In the genomic region with DNA sequence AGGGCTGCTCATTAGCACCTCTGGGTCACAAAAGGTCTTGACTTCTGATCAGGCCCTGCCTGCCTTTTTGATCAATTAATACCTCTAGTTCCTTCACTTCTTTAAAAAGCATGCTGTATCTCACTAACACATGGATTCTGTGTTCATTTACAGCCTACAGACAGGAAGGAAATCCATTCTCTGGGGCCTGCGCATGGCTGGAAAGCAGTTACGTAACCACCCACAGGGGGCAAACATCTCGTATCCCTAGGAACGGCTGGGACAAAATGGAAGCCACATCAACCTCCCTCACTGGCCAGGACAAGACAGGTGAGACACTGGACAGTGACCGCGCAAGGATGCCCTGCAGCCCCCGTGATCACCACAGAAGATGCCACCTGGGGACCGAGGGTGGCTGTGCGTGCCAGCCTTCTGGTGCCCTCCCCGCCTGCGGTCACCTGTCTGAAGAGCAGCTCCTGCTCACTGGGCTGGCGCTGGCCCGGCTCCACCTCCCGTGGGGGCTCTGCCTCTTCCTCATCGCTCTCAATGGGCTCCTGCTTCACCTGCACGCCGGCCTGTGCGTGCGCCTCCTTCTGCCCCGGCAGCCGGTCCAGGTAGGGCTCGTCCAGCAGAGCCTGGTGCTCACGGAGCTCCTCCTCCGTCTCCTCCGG, we compare ENCODE assay signal across 15 cellular contexts.
DNase-seq lines count a peak whose midpoint lies in the region; ATAC-seq and TF ChIP-seq lines count a peak whose summit lies in the region.
"Had no signal": no experiment of that assay in that cellular context is flagged by ENCODE, and none has a peak within 500 bp of the region (broad histone marks: within the 10 kb centered on the region; RNA-seq: fewer than 3 reads in every experiment).

No MANE protein-coding gene starts in this region.

- intact Hi-C loops in ovary (cut with DNase I) = no loop called here

- no peak for TF ChIP-seq CTCF in endothelial cell (IDR thresholded peaks at IDR 0.05; ENCODE audit: unreplicated experiment)
- no peak for TF ChIP-seq CTCF in ovary (IDR thresholded peaks at IDR 0.05)

- H3K4me3 Mint-ChIP-seq in endothelial cell (ENCODE audit: unreplicated experiment) = no peak overlapping the region
- no peak overlapping the region for H3K4me3 Mint-ChIP-seq in stimulated activated naive CD8-positive, alpha-beta T cell treated with anti-CD3 and anti-CD28 coated beads, Interleukin-15, amount 100 ng/mL, for 72 hours
- H3K4me3 Mint-ChIP-seq: activated naive CD8-positive, alpha-beta T cell treated with anti-CD3 and anti-CD28 coated beads, Interleukin-2, amount 10 ng/mL, durations not matched to agents 7 days and 5 days had no signal

- WGBS in ovary, 3 donors = 90 to 94% (median 93%) methylated on average over 25 of the region's 25 CpGs

- H3K36me3 ChIP-seq in ovary = no peaks in the 10 kb centered on the region
- H3K36me3 ChIP-seq: pancreas had no signal

- ATAC-seq in HG02610 (IDR thresholded peaks at IDR 0.05; ENCODE audit: unreplicated experiment) = no peak
- ATAC-seq in stimulated activated naive CD8-positive, alpha-beta T cell treated with anti-CD3 and anti-CD28 coated beads, Interleukin-15, amount 100 ng/mL, for 72 hours = no peak

- H3K27ac Mint-ChIP-seq in endothelial cell (ENCODE audit: unreplicated experiment) = peak overlapping the region; percentile 88
- no peak overlapping the region for H3K27ac Mint-ChIP-seq in stimulated activated naive CD8-positive, alpha-beta T cell treated with anti-CD3 and anti-CD28 coated beads, Interleukin-15, amount 100 ng/mL, for 72 hours
- H3K27ac Mint-ChIP-seq: activated naive CD8-positive, alpha-beta T cell treated with anti-CD3 and anti-CD28 coated beads, Interleukin-2, amount 10 ng/mL, durations not matched to agents 7 days and 5 days had no signal

- in situ Hi-C loops in G401 (cut with HindIII; ENCODE audit: low sequenced_read_pairs) = no loop called here

- no peaks in the 10 kb centered on the region for H3K36me3 Mint-ChIP-seq in endothelial cell (ENCODE audit: low read depth, unreplicated experiment)

- DNase-seq in G401 (ENCODE audit: low spot score) (peak; percentile 82), MV-4-11 (lab: John Stamatoyannopoulos, UW) (peak; percentile 34), endothelial cell (ENCODE audit: low spot score) (peak; percentile 34), ovary (no peak), EL (no peak)
- no peak for DNase-seq in stimulated activated naive CD8-positive, alpha-beta T cell treated with anti-CD3 and anti-CD28 coated beads, Interleukin-15, amount 100 ng/mL, for 72 hours
- DNase-seq: activated naive CD8-positive, alpha-beta T cell treated with anti-CD3 and anti-CD28 coated beads, Interleukin-2, amount 10 ng/mL, durations not matched to agents 7 days and 5 days; DMS79 treated with DMSO at 0.1 percent for 48 hours; NCI-H1048; NCI-H345; OCI-M1; T-helper 1 cell; trophoblast cell had no signal

- no peak for TF ChIP-seq POLR2A in ovary (IDR thresholded peaks at IDR 0.05)

- peak overlapping the region; percentile 70 for H3K27ac ChIP-seq in ovary
- H3K27ac ChIP-seq: pancreas had no signal

- no peaks in the 10 kb centered on the region for H3K9me3 ChIP-seq in ovary
- H3K9me3 ChIP-seq: pancreas had no signal

- no peak for TF ChIP-seq EP300 in ovary (IDR thresholded peaks at IDR 0.05)

- no peaks in the 10 kb centered on the region for H3K27me3 ChIP-seq in ovary
- H3K27me3 ChIP-seq: pancreas had no signal

- H3K4me1 ChIP-seq in ovary (ENCODE audit: insufficient read depth) = peaks cover 24% of the 10 kb centered on the region

- H3K27me3 Mint-ChIP-seq in endothelial cell (ENCODE audit: unreplicated experiment) = peaks cover 8% of the 10 kb centered on the region
- H3K27me3 Mint-ChIP-seq in stimulated activated naive CD8-positive, alpha-beta T cell treated with anti-CD3 and anti-CD28 coated beads, Interleukin-15, amount 100 ng/mL, for 72 hours = no peaks in the 10 kb centered on the region
- H3K27me3 Mint-ChIP-seq: activated naive CD8-positive, alpha-beta T cell treated with anti-CD3 and anti-CD28 coated beads, Interleukin-2, amount 10 ng/mL, durations not matched to agents 7 days and 5 days had no signal

- peaks cover 26% of the 10 kb centered on the region for H3K4me1 Mint-ChIP-seq in endothelial cell (ENCODE audit: unreplicated experiment)
- H3K4me1 Mint-ChIP-seq in stimulated activated naive CD8-positive, alpha-beta T cell treated with anti-CD3 and anti-CD28 coated beads, Interleukin-15, amount 100 ng/mL, for 72 hours = peaks cover 19% of the 10 kb centered on the region

- no peaks in the 10 kb centered on the region for H3K9me3 Mint-ChIP-seq in endothelial cell (ENCODE audit: unreplicated experiment)
- no peaks in the 10 kb centered on the region for H3K9me3 Mint-ChIP-seq in stimulated activated naive CD8-positive, alpha-beta T cell treated with anti-CD3 and anti-CD28 coated beads, Interleukin-15, amount 100 ng/mL, for 72 hours
- H3K9me3 Mint-ChIP-seq: activated naive CD8-positive, alpha-beta T cell treated with anti-CD3 and anti-CD28 coated beads, Interleukin-2, amount 10 ng/mL, durations not matched to agents 7 days and 5 days had no signal

- no peak overlapping the region for H3K4me3 ChIP-seq in ovary
- H3K4me3 ChIP-seq: pancreas had no signal

Comparison
In these comparisons a context has a peak if more than half of its experiments do, and no peak if none do; other contexts are left out.
1. DNase-seq: peak in G401 (single experiment), MV-4-11 (single experiment) and endothelial cell (single experiment); none in ovary (0 of 5), EL (single experiment) and stimulated activated naive CD8-positive, alpha-beta T cell treated with anti-CD3 and anti-CD28 coated beads, Interleukin-15, amount 100 ng/mL, for 72 hours (0 of 2).